In genomic region chr1:247429526-247429925, GRCh38 we compare ENCODE assay signal across 22 cellular contexts. TPM values are rescaled to one million over a fixed set of nuclear protein-coding genes. Genes with fewer than 3 reads are reported as not detected.
DNase-seq lines count a peak whose midpoint lies in the region; ATAC-seq and TF ChIP-seq lines count a peak whose summit lies in the region.
"Had no signal": no experiment of that assay in that cellular context is flagged by ENCODE, and none has a peak within 500 bp of the region (broad histone marks: within the 10 kb centered on the region; RNA-seq: fewer than 3 reads in every experiment).

No MANE protein-coding gene starts in this region.

- TF ChIP-seq CTCF in testis (IDR thresholded peaks at IDR 0.05) (no peak), osteocyte (IDR thresholded peaks at IDR 0.05) (no peak)

- H4K20me1 ChIP-seq in BLaER1 treated with 17β-estradiol and CSF1 and Interleukin-3, amounts not matched to agents 10 nM and 100 nM = peaks cover 95 to 100% (median 100%) of the 10 kb centered on the region in 11 experiments

- no peak for TF ChIP-seq POLR2A in testis (IDR thresholded peaks at IDR 0.05)

- DNase-seq in G401 (ENCODE audit: low spot score) = peak; percentile 18
- DNase-seq in testis = peak; percentile 52
- DNase-seq in DMS114 treated with DMSO at 0.1 percent for 48 hours (lab: John Stamatoyannopoulos, UW; ENCODE audit: unreplicated experiment) = no peak
- DNase-seq in stimulated activated effector memory CD8-positive, alpha-beta T cell treated with anti-CD3 and anti-CD28 coated beads, Interleukin-12 subunit alpha, Interleukin-12 subunit beta, amount 100 ng/mL, for 72 hours (ENCODE audit: low spot score in 2 of 2) = no peak
- DNase-seq in osteocyte (ENCODE audit: extremely low spot score, unreplicated experiment) = no peak
- DNase-seq: Calu3, DMS153, DND-41, MG63, NCI-H1105 treated with DMSO at 0.1 percent for 48 hours, NCI-H2029, NCI-H446, NCI-H524 treated with DMSO at 0.1 percent for 48 hours, NCI-H774, PC-3 had no signal

- peaks cover 93% of the 10 kb centered on the region for H3K4me1 Mint-ChIP-seq in dendritic cell treated with granulocyte-macrophage colony-stimulating factor and Interleukin-4, amounts not matched to agents 40 ng/mL and 50 ng/mL, for 4 days (ENCODE audit: low read depth)
- peaks cover 12% of the 10 kb centered on the region for H3K4me1 Mint-ChIP-seq in stimulated activated effector memory CD8-positive, alpha-beta T cell treated with anti-CD3 and anti-CD28 coated beads, Interleukin-12 subunit alpha, Interleukin-12 subunit beta, amount 100 ng/mL, for 72 hours
- no peaks in the 10 kb centered on the region for H3K4me1 Mint-ChIP-seq in osteocyte (ENCODE audit: unreplicated experiment)

- no peaks in the 10 kb centered on the region for H3K9me3 ChIP-seq in BLaER1 treated with 17β-estradiol and CSF1 and Interleukin-3, amounts not matched to agents 10 nM and 100 nM (replicated peaks in 1 of 11)
- H3K9me3 ChIP-seq in testis = no peaks in the 10 kb centered on the region
- H3K9me3 ChIP-seq: MG63 had no signal

- H3K9me3 Mint-ChIP-seq in dendritic cell treated with granulocyte-macrophage colony-stimulating factor and Interleukin-4, amounts not matched to agents 40 ng/mL and 50 ng/mL, for 4 days = no peaks in the 10 kb centered on the region
- no peaks in the 10 kb centered on the region for H3K9me3 Mint-ChIP-seq in stimulated activated effector memory CD8-positive, alpha-beta T cell treated with anti-CD3 and anti-CD28 coated beads, Interleukin-12 subunit alpha, Interleukin-12 subunit beta, amount 100 ng/mL, for 72 hours
- H3K9me3 Mint-ChIP-seq in osteocyte (ENCODE audit: unreplicated experiment) = no peaks in the 10 kb centered on the region

- no peaks in the 10 kb centered on the region for H3K27me3 ChIP-seq in BLaER1 treated with 17β-estradiol and CSF1 and Interleukin-3, amounts not matched to agents 10 nM and 100 nM
- no peaks in the 10 kb centered on the region for H3K27me3 ChIP-seq in testis
- H3K27me3 ChIP-seq: MG63 had no signal

- peaks cover 92 to 100% (median 96%) of the 10 kb centered on the region in 11 experiments for H3K36me3 ChIP-seq in BLaER1 treated with 17β-estradiol and CSF1 and Interleukin-3, amounts not matched to agents 10 nM and 100 nM
- H3K36me3 ChIP-seq in testis (ENCODE audit: low read depth, missing control alignments) = no peaks in the 10 kb centered on the region
- H3K36me3 ChIP-seq: MG63 had no signal

- peak overlapping the region; percentile 74 for H3K27ac Mint-ChIP-seq in dendritic cell treated with granulocyte-macrophage colony-stimulating factor and Interleukin-4, amounts not matched to agents 40 ng/mL and 50 ng/mL, for 4 days
- H3K27ac Mint-ChIP-seq in stimulated activated effector memory CD8-positive, alpha-beta T cell treated with anti-CD3 and anti-CD28 coated beads, Interleukin-12 subunit alpha, Interleukin-12 subunit beta, amount 100 ng/mL, for 72 hours = no peak overlapping the region
- no peak overlapping the region for H3K27ac Mint-ChIP-seq in osteocyte (ENCODE audit: unreplicated experiment)

- peak overlapping the region in 8 of 11 experiments; percentile 15 to 45 (median 35); a peak in 7 of 22 replicates for H3K9ac ChIP-seq in BLaER1 treated with 17β-estradiol and CSF1 and Interleukin-3, amounts not matched to agents 10 nM and 100 nM

- H3K27ac ChIP-seq in BLaER1 treated with 17β-estradiol and CSF1 and Interleukin-3, amounts not matched to agents 10 nM and 100 nM = peak overlapping the region in 7 of 11 experiments; percentile 13 to 47 (median 32); a peak in 8 of 22 replicates
- no peak overlapping the region for H3K27ac ChIP-seq in testis

- WGBS in testis, 2 donors = 59 to 64% methylated on average over 5 of the region's 5 CpGs

- peak overlapping the region; percentile 31 to 76 (median 55); a peak in 20 of 22 replicates for H3K4me2 ChIP-seq in BLaER1 treated with 17β-estradiol and CSF1 and Interleukin-3, amounts not matched to agents 10 nM and 100 nM

- H3K4me3 ChIP-seq in BLaER1 treated with 17β-estradiol and CSF1 and Interleukin-3, amounts not matched to agents 10 nM and 100 nM = peak overlapping the region in 3 of 10 experiments; percentile 2 to 20 (median 13); a peak in 1 of 20 replicates
- no peak overlapping the region for H3K4me3 ChIP-seq in testis
- H3K4me3 ChIP-seq: K562, MG63 had no signal

- H3K4me3 Mint-ChIP-seq in dendritic cell treated with granulocyte-macrophage colony-stimulating factor and Interleukin-4, amounts not matched to agents 40 ng/mL and 50 ng/mL, for 4 days = no peak overlapping the region
- no peak overlapping the region for H3K4me3 Mint-ChIP-seq in stimulated activated effector memory CD8-positive, alpha-beta T cell treated with anti-CD3 and anti-CD28 coated beads, Interleukin-12 subunit alpha, Interleukin-12 subunit beta, amount 100 ng/mL, for 72 hours
- no peak overlapping the region for H3K4me3 Mint-ChIP-seq in osteocyte (ENCODE audit: unreplicated experiment)

- intact Hi-C loops in dendritic cell treated with granulocyte-macrophage colony-stimulating factor and Interleukin-4, amounts not matched to agents 40 ng/mL and 50 ng/mL, for 4 days (cut with micrococcal nuclease) = no loop called here
- intact Hi-C loops in testis (cut with DNase I; ENCODE audit: low total_unique reads) = no loop called here

- H3K27me3 Mint-ChIP-seq in dendritic cell treated with granulocyte-macrophage colony-stimulating factor and Interleukin-4, amounts not matched to agents 40 ng/mL and 50 ng/mL, for 4 days = no peaks in the 10 kb centered on the region
- H3K27me3 Mint-ChIP-seq in osteocyte (ENCODE audit: unreplicated experiment) = peaks cover 6% of the 10 kb centered on the region

- in situ Hi-C loops in G401 (cut with HindIII; ENCODE audit: low sequenced_read_pairs) = no loop called here

- peaks cover 27 to 98% (median 94%) of the 10 kb centered on the region in 10 experiments for H3K4me1 ChIP-seq in BLaER1 treated with 17β-estradiol and CSF1 and Interleukin-3, amounts not matched to agents 10 nM and 100 nM
- H3K4me1 ChIP-seq in testis = no peaks in the 10 kb centered on the region

- H3K36me3 Mint-ChIP-seq in dendritic cell treated with granulocyte-macrophage colony-stimulating factor and Interleukin-4, amounts not matched to agents 40 ng/mL and 50 ng/mL, for 4 days (ENCODE audit: low read depth) = peaks cover 100% of the 10 kb centered on the region
- peaks cover 13% of the 10 kb centered on the region for H3K36me3 Mint-ChIP-seq in stimulated activated effector memory CD8-positive, alpha-beta T cell treated with anti-CD3 and anti-CD28 coated beads, Interleukin-12 subunit alpha, Interleukin-12 subunit beta, amount 100 ng/mL, for 72 hours
- H3K36me3 Mint-ChIP-seq in osteocyte (ENCODE audit: unreplicated experiment) = no peaks in the 10 kb centered on the region

- ATAC-seq in stimulated activated effector memory CD8-positive, alpha-beta T cell treated with anti-CD3 and anti-CD28 coated beads, Interleukin-12 subunit alpha, Interleukin-12 subunit beta, amount 100 ng/mL, for 72 hours = no peak
- ATAC-seq: HCT116, PC-3 had no signal

RNA-seq across cellular contexts. Expression of gene NLRP3, which starts 13.6 kb away (rescaled TPM):
- not detected in 2 replicates for total RNA-seq in G401 (2014; rRNA removed; shearing (Covaris generic))
- total RNA-seq in testis (1 to 10 TPM in 1 of 2 donors, under 1 TPM in 1; 0.31 to 1.4 TPM), osteocyte (0.16 and 0.44 TPM in 2 replicates)
- 0.92 TPM for polyA plus RNA-seq in testis (ENCODE audit: insufficient read depth, low read depth, low replicate concordance)
- total RNA-seq: A673, K562 had no signal
- polyA plus RNA-seq: K562 had no signal

RNA-seq across cellular contexts. Expression of gene OR2B11, which starts 28.4 kb away (rescaled TPM):
- total RNA-seq in G401 (2014; rRNA removed; shearing (Covaris generic)) = not detected in 2 replicates
- under 1 TPM in 1 of 2 donors, not detected in 1; 0.39 TPM for total RNA-seq in testis
- not detected for polyA plus RNA-seq in testis (ENCODE audit: insufficient read depth, low read depth, low replicate concordance)
- not detected in 2 replicates for total RNA-seq in osteocyte
- total RNA-seq: A673, Calu3, H4, K562, PC-3, SK-MEL-5 had no signal
- polyA plus RNA-seq: K562 had no signal

Comparison
In these comparisons a context has a peak if more than half of its experiments do, and no peak if none do; other contexts are left out.
1. H3K27ac ChIP-seq: peak in BLaER1 treated with 17β-estradiol and CSF1 and Interleukin-3, amounts not matched to agents 10 nM and 100 nM (7 of 11); none in testis (0 of 2).
2. DNase-seq: peak in G401 (single experiment) and testis (single experiment); none in DMS114 treated with DMSO at 0.1 percent for 48 hours (single experiment), stimulated activated effector memory CD8-positive, alpha-beta T cell treated with anti-CD3 and anti-CD28 coated beads, Interleukin-12 subunit alpha, Interleukin-12 subunit beta, amount 100 ng/mL, for 72 hours (0 of 2) and osteocyte (single experiment).